In the genomic region with DNA sequence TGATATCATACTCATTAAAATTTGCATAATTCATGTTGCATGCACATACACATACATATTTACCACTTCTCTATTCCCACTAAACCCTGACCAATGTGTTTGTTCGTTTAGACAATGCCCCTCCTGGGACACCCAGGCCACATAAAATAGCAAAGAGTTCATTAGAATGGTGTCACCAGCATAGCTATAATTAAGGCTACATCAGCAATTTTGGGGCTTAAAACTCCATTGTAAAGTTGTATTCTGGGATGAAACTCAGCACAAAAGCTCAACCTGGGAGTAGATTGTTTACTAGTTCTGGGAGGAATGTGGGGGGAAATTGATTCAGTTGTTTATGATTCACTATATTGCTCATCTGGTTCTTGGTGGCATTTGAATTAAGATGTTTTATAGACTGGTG, we compare ENCODE assay signal across 29 cellular contexts.
"Had no signal": no experiment of that assay in that cellular context is flagged by ENCODE, and none has a peak within 500 bp of the region (broad histone marks: within the 10 kb centered on the region; RNA-seq: fewer than 3 reads in every experiment).

No MANE protein-coding gene starts in this region.

- H3K36me3 ChIP-seq: colonic mucosa, esophagus muscularis mucosa, esophagus squamous epithelium, gastrocnemius medialis, gastroesophageal sphincter, heart left ventricle, heart right ventricle had no signal

- H3K9me3 ChIP-seq: colonic mucosa, gastrocnemius medialis had no signal

- H3K27ac ChIP-seq: colonic mucosa, coronary artery, dorsolateral prefrontal cortex, epithelial cell of prostate, esophagus muscularis mucosa, esophagus squamous epithelium, foreskin keratinocyte, gastrocnemius medialis, gastroesophageal sphincter, heart left ventricle, heart right ventricle had no signal

- H3K27ac Mint-ChIP-seq: dendritic cell treated with granulocyte-macrophage colony-stimulating factor and Interleukin-4, amounts not matched to agents 40 ng/mL and 50 ng/mL, for 4 days; effector memory CD8-positive, alpha-beta T cell; endodermal cell had no signal

- H3K27me3 ChIP-seq: colonic mucosa, dorsolateral prefrontal cortex, esophagus muscularis mucosa, esophagus squamous epithelium, foreskin keratinocyte, gastrocnemius medialis, gastroesophageal sphincter, heart left ventricle, heart right ventricle had no signal

- H3K27me3 Mint-ChIP-seq: dendritic cell treated with granulocyte-macrophage colony-stimulating factor and Interleukin-4, amounts not matched to agents 40 ng/mL and 50 ng/mL, for 4 days; effector memory CD8-positive, alpha-beta T cell had no signal

- H3K4me1 Mint-ChIP-seq: endodermal cell had no signal

- H3K4me3 Mint-ChIP-seq: dendritic cell treated with granulocyte-macrophage colony-stimulating factor and Interleukin-4, amounts not matched to agents 40 ng/mL and 50 ng/mL, for 4 days; effector memory CD8-positive, alpha-beta T cell; endodermal cell had no signal

- DNase-seq: colonic mucosa; cortex of kidney; dermis blood vessel endothelial cell; dorsolateral prefrontal cortex; effector CD4-positive, alpha-beta T cell; effector CD8-positive, alpha-beta T cell; effector memory CD4-positive, alpha-beta T cell; effector memory CD8-positive, alpha-beta T cell; endodermal cell; erythroblast; esophagus squamous epithelium; foreskin fibroblast; foreskin keratinocyte; foreskin melanocyte; gastrocnemius medialis; glutamatergic neuron; head of caudate nucleus; heart left ventricle; heart right ventricle had no signal

- H3K4me3 ChIP-seq: colonic mucosa, coronary artery, dorsolateral prefrontal cortex, esophagus muscularis mucosa, esophagus squamous epithelium, gastrocnemius medialis, gastroesophageal sphincter, heart left ventricle, heart right ventricle had no signal

- H3K4me1 ChIP-seq: colonic mucosa, esophagus muscularis mucosa, esophagus squamous epithelium, foreskin keratinocyte, gastrocnemius medialis, gastroesophageal sphincter, heart left ventricle, heart right ventricle had no signal

- FAIRE-seq: colon, endometrium, endothelial cell of umbilical vein, frontal cortex had no signal

- ATAC-seq: effector memory CD8-positive, alpha-beta T cell; esophagus mucosa; foreskin keratinocyte; gastrocnemius medialis; gastroesophageal sphincter; heart left ventricle; heart right ventricle had no signal
